20 cellular contexts compared by ENCODE assay signal in the genomic region with DNA sequence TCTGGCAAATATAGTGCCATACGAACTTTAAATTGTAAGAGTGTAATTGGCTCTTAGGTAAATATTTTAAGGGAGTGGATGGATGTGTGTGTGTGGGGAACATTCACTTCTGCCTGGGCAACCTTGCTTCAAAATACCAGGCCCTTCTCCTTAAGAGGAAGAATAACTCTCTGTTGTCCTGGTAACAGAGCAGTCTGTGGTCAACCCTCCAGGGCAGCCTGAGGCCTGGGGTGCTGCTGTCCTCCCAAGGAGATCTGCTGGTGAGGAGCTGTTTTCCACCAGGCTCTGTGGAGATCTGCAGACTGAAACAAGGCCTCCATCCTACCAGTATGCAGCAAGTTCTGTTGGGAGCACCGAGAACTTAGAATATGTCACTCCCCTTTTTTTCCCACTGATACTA.
DNase-seq lines count a peak whose midpoint lies in the region; TF ChIP-seq lines count a peak whose summit lies in the region.
"Had no signal": no experiment of that assay in that cellular context is flagged by ENCODE, and none has a peak within 500 bp of the region (broad histone marks: within the 10 kb centered on the region; RNA-seq: fewer than 3 reads in every experiment).

No MANE protein-coding gene starts in this region.

- H2BK5ac ChIP-seq in mesendoderm (ENCODE audit: low read length) = no peak overlapping the region

- peaks cover 49% of the 10 kb centered on the region for H3K4me1 Mint-ChIP-seq in HFFc6 (ENCODE audit: low read depth)
- H3K4me1 Mint-ChIP-seq: CD8-positive, alpha-beta memory T cell had no signal

- H2AFZ ChIP-seq in OCI-LY7 (ENCODE audit: low read length) = no peak overlapping the region

- BruUV-seq in OCI-LY7 (replicated peaks; lab: Mats Ljungman, UMichigan) = no TSS peak

- H3K9me3 Mint-ChIP-seq in HFFc6 = no peaks in the 10 kb centered on the region

- TF ChIP-seq CTCF in HFFc6 (IDR thresholded peaks at IDR 0.05) (no peak), OCI-LY7 (conservative IDR thresholded peaks at IDR 0.05; ENCODE audit: low read length) (no peak), right atrium auricular region (IDR thresholded peaks at IDR 0.05) (no peak)

- H3K18ac ChIP-seq in mesendoderm (ENCODE audit: low read length) = no peak overlapping the region

- intact Hi-C loops in OCI-LY7 (cut with micrococcal nuclease; ENCODE audit: unreplicated experiment) = no loop called here

- no peak overlapping the region for H4K5ac ChIP-seq in mesendoderm (ENCODE audit: low read length)

- no peak overlapping the region for H3K23ac ChIP-seq in mesendoderm (ENCODE audit: low read length)

- H2BK120ac ChIP-seq in mesendoderm (ENCODE audit: low read depth, low read length) = no peak overlapping the region

- H3K79me1 ChIP-seq in mesendoderm (ENCODE audit: low read length) = no peaks in the 10 kb centered on the region

- H3K9me3 ChIP-seq in OCI-LY7 (ENCODE audit: low read length) (no peaks in the 10 kb centered on the region), right atrium auricular region (no peaks in the 10 kb centered on the region)
- H3K9me3 ChIP-seq: HAP-1, SJSA1 had no signal

- no peak overlapping the region for H3K27ac ChIP-seq in mesendoderm (ENCODE audit: low read depth, low read length)
- no peak overlapping the region for H3K27ac ChIP-seq in OCI-LY7 (ENCODE audit: low read depth, low read length, poor library complexity, severe bottlenecking)
- H3K27ac ChIP-seq in right atrium auricular region = no peak overlapping the region
- H3K27ac ChIP-seq: HL-60, SJSA1 had no signal

- WGBS in mesendoderm (ENCODE audit: extremely low coverage, insufficient coverage, low lambda C conversion rate) = no CpG with 5 or more reads among the region's 2 CpGs

- no peak overlapping the region for H3K9ac ChIP-seq in mesendoderm (ENCODE audit: low read length)

- POLR2A ChIA-PET in OCI-LY7 (lab: Charles Lee) = no interaction called here

- CTCF ChIA-PET in OCI-LY7 (lab: Charles Lee; ENCODE audit: unreplicated experiment) = no interaction called here

- H3K4me3 Mint-ChIP-seq in HFFc6 = no peak overlapping the region
- H3K4me3 Mint-ChIP-seq: CD8-positive, alpha-beta memory T cell had no signal

- H3K27me3 ChIP-seq in mesendoderm (ENCODE audit: insufficient read depth, low read length, poor library complexity) = no peaks in the 10 kb centered on the region
- H3K27me3 ChIP-seq in right atrium auricular region = no peaks in the 10 kb centered on the region
- H3K27me3 ChIP-seq: SJSA1 had no signal

- peak overlapping the region; percentile 59 for H3K27ac Mint-ChIP-seq in HFFc6
- H3K27ac Mint-ChIP-seq: CD8-positive, alpha-beta memory T cell had no signal

- H2AK5ac ChIP-seq in mesendoderm (ENCODE audit: low read length) = no peak overlapping the region

- DNase-seq in EH (ENCODE audit: low read depth) = peak; percentile 71
- peak; percentile 59 for DNase-seq in HFFc6
- peak; percentile 7 for DNase-seq in OCI-M1 (lab: John Stamatoyannopoulos, UW)
- peak; percentile 21 for DNase-seq in mesendoderm
- no peak for DNase-seq in DMS 273 treated with DMSO at 0.1 percent for 48 hours (lab: John Stamatoyannopoulos, UW)
- DNase-seq in NCI-H524 treated with DMSO at 0.1 percent for 48 hours (lab: John Stamatoyannopoulos, UW) = no peak
- no peak for DNase-seq in OCI-LY7 (ENCODE audit: low spot score)
- DNase-seq in right atrium auricular region (ENCODE audit: low spot score) = no peak
- DNase-seq: C1 segment of cervical spinal cord; CD8-positive, alpha-beta memory T cell; GDM1; MM.1S; NCI-H1105 treated with DMSO at 0.1 percent for 48 hours; NCI-H1694; NCI-H510A; NCI-H774; SW 1271 had no signal

- no peak overlapping the region for H3K4ac ChIP-seq in mesendoderm (ENCODE audit: low read depth, low read length)

- H3K27me3 Mint-ChIP-seq in HFFc6 (ENCODE audit: insufficient read depth) = peaks cover 2% of the 10 kb centered on the region

- H3K4me3 ChIP-seq in mesendoderm (ENCODE audit: low read length) (no peak overlapping the region), OCI-LY7 (ENCODE audit: low read depth, low read length, poor library complexity, severe bottlenecking) (no peak overlapping the region), right atrium auricular region (no peak overlapping the region)
- H3K4me3 ChIP-seq: HAP-1, SJSA1 had no signal

- H3K79me2 ChIP-seq in mesendoderm (ENCODE audit: control insufficient read depth, insufficient read depth, low read length) (no peaks in the 10 kb centered on the region), OCI-LY7 (ENCODE audit: insufficient read depth, low read depth, low read length) (no peaks in the 10 kb centered on the region)

- H3K4me2 ChIP-seq in mesendoderm (ENCODE audit: low read length) (no peak overlapping the region), OCI-LY7 (ENCODE audit: low read length) (no peak overlapping the region)

- H3K36me3 Mint-ChIP-seq in HFFc6 (ENCODE audit: low read depth) = no peaks in the 10 kb centered on the region; the same call in 1 of the 2 replicates
- H3K36me3 Mint-ChIP-seq: CD8-positive, alpha-beta memory T cell had no signal

- no peak overlapping the region for H3K56ac ChIP-seq in mesendoderm (ENCODE audit: low read length)

- H3K9me2 ChIP-seq in OCI-LY7 (ENCODE audit: insufficient read depth, low read length) = no peaks in the 10 kb centered on the region

- H3K36me3 ChIP-seq in mesendoderm (ENCODE audit: control insufficient read depth, insufficient read depth, low read length) (no peaks in the 10 kb centered on the region), OCI-LY7 (ENCODE audit: insufficient read depth, low read length) (no peaks in the 10 kb centered on the region), right atrium auricular region (no peaks in the 10 kb centered on the region)
- H3K36me3 ChIP-seq: HAP-1, SJSA1 had no signal

- H2BK15ac ChIP-seq in mesendoderm (replicated peaks; ENCODE audit: low read depth) = no peak overlapping the region

- no peaks in the 10 kb centered on the region for H3K4me1 ChIP-seq in mesendoderm (ENCODE audit: control insufficient read depth, low read depth, low read length)
- H3K4me1 ChIP-seq in OCI-LY7 (ENCODE audit: insufficient read depth, low read length, poor library complexity, severe bottlenecking) = no peaks in the 10 kb centered on the region
- no peaks in the 10 kb centered on the region for H3K4me1 ChIP-seq in right atrium auricular region
- H3K4me1 ChIP-seq: HAP-1 had no signal

- H4K8ac ChIP-seq in mesendoderm (ENCODE audit: low read depth, low read length) = no peak overlapping the region

- H4K20me1 ChIP-seq in OCI-LY7 (ENCODE audit: insufficient read depth, low read length) = no peaks in the 10 kb centered on the region

Comparison
In these comparisons a context has a peak if more than half of its experiments do, and no peak if none do; other contexts are left out.
1. DNase-seq: peak in EH (single experiment), HFFc6 (single experiment), OCI-M1 (single experiment) and mesendoderm (single experiment); none in DMS 273 treated with DMSO at 0.1 percent for 48 hours (single experiment), NCI-H524 treated with DMSO at 0.1 percent for 48 hours (single experiment), OCI-LY7 (single experiment) and right atrium auricular region (single experiment).